ENCODE assay signal across 1 cellular context in the genomic region with DNA sequence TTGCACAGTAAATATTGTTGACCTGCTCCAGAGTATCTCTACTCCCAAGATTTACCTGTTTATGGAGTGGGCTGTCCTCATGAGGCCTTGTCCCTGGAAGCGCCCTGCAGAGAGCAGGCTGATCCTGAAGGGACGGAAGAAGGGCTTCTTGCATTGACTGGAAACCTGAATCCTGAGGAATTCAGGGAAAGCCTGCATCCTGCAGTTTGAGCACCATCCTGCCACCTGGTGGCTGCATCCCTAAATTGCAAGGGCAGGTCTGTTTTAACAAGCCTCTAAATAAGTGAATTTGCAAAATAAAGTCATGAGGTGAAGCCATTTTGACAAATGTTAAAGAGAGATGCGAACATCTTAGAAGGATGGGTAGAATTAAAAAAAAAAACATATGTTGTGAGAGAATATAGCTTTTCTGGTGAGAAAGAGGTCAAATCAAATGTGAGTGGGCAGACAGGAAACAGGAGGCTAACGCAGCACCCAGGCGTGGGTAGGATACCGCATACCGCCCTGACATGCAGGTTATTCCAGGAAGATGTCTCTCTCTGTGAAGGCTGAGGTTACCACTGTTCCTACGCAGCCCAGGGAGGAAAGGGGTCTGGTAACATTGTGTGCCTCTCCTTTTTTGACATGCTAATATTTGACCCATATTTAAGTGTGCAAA.
TF ChIP-seq lines count a peak whose summit lies in the region.

No MANE protein-coding gene starts in this region.

TF ChIP-seq in SK-N-SH treated with all-trans-retinoic acid at 6 μM for 48 hours, 23 proteins besides CTCF, POLR2A, EP300 and RAD21 (continued from another document):
- TF ChIP-seq, protein P1, sequence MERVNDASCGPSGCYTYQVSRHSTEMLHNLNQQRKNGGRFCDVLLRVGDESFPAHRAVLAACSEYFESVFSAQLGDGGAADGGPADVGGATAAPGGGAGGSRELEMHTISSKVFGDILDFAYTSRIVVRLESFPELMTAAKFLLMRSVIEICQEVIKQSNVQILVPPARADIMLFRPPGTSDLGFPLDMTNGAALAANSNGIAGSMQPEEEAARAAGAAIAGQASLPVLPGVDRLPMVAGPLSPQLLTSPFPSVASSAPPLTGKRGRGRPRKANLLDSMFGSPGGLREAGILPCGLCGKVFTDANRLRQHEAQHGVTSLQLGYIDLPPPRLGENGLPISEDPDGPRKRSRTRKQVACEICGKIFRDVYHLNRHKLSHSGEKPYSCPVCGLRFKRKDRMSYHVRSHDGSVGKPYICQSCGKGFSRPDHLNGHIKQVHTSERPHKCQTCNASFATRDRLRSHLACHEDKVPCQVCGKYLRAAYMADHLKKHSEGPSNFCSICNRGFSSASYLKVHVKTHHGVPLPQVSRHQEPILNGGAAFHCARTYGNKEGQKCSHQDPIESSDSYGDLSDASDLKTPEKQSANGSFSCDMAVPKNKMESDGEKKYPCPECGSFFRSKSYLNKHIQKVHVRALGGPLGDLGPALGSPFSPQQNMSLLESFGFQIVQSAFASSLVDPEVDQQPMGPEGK (CRISPR knock-in tag; IDR thresholded peaks at IDR 0.05; ENCODE audit: borderline replicate concordance) = no peak
- no peak for TF ChIP-seq RARB (CRISPR knock-in tag; IDR thresholded peaks at IDR 0.05)
